8 cellular contexts compared by ENCODE assay signal in the genomic region with DNA sequence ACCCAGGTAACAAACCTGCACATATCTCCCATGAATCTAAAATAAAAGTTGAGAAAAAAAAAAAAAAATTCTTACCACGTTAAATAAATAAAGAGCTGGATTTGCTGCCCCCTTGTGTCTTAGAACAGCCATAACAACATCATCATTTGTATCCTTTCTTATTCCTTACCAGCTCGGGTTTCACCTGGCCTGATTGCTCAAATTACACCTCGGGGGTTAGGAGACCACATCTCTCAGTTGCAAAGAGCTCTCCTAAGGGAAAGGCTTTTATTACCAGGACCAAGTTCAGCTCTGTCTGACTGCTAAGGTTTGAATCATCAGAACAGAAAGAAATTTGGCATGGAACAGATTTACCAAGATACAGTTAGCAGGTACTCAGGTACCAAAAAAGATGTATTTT. TPM values are rescaled to one million over a fixed set of nuclear protein-coding genes. Genes with fewer than 3 reads are reported as not detected.
DNase-seq lines count a peak whose midpoint lies in the region; ATAC-seq and TF ChIP-seq lines count a peak whose summit lies in the region.

No MANE protein-coding gene starts in this region.

- H3K4me3 Mint-ChIP-seq in brain = no peak overlapping the region

- TF ChIP-seq CTCF in brain (conservative IDR thresholded peaks at IDR 0.05) = peak; percentile 89 to 90

- H3K4me1 Mint-ChIP-seq in brain = peaks cover 5% of the 10 kb centered on the region

- no peak overlapping the region for H3K27ac Mint-ChIP-seq in brain

- peaks cover 22% of the 10 kb centered on the region for H3K27me3 Mint-ChIP-seq in brain

- H3K9me3 Mint-ChIP-seq in brain = peaks cover 0 to 3% (median 0%) of the 10 kb centered on the region in 5 experiments

- ATAC-seq in GM18502 (IDR thresholded peaks at IDR 0.05; ENCODE audit: poor library complexity, unreplicated experiment) = no peak

- DNase-seq in activated CD8-positive, alpha-beta memory T cell treated with anti-CD3 and anti-CD28 coated beads for 4 hours (ENCODE audit: low read depth in 2 of 2) = peak; percentile 1 to 6
- no peak for DNase-seq in activated CD8-positive, alpha-beta memory T cell treated with anti-CD3 and anti-CD28 coated beads for 24 hours
- DNase-seq in MV-4-11 (lab: John Stamatoyannopoulos, UW) (peak; percentile 52), RKO (ENCODE audit: low spot score) (peak; percentile 60), iPS-NIHi7 (ENCODE audit: extremely low spot score) (peak; percentile 84)
- peak; percentile 29 for DNase-seq in stimulated activated CD8-positive, alpha-beta memory T cell treated with anti-CD3 and anti-CD28 coated beads, Interleukin-4, amount 100 ng/mL, for 48 hours

- H3K36me3 Mint-ChIP-seq in brain = no peaks in the 10 kb centered on the region

RNA-seq across cellular contexts. Expression of a gene that starts 25.8 kb away (rescaled TPM):
- polyA plus RNA-seq in brain (ENCODE audit: insufficient read depth, low read depth, low replicate concordance) = 46.3 TPM

RNA-seq across cellular contexts. Expression of a gene that starts 32.1 kb away (rescaled TPM):
- polyA plus RNA-seq in brain (ENCODE audit: insufficient read depth, low read depth, low replicate concordance) = 0.93 TPM
